In genomic region chr4:100190643-100191600, GRCh38 we compare ENCODE assay signal across 8 cellular contexts. TPM values are rescaled to one million over a fixed set of nuclear protein-coding genes. Genes with fewer than 3 reads are reported as not detected.
DNase-seq lines count a peak whose midpoint lies in the region; ATAC-seq and TF ChIP-seq lines count a peak whose summit lies in the region.

No MANE protein-coding gene starts in this region.

- POLR2A ChIA-PET in BJ (lab: Charles Lee) = no interaction called here

- H3K4me1 ChIP-seq in HUES48 (ENCODE audit: control insufficient read depth, insufficient read depth, low read length) (peaks cover 28% of the 10 kb centered on the region), right lobe of liver (peaks cover 0 to 8% (median 3%) of the 10 kb centered on the region in 4 donors), thymus (ENCODE audit: control insufficient read depth, insufficient read depth, low read length) (peaks cover 5% of the 10 kb centered on the region)

- peak overlapping the region; percentile 81 for H3K4me3 Mint-ChIP-seq in central memory CD8-positive, alpha-beta T cell

- H3K36me3 ChIP-seq in BJ (ENCODE audit: control insufficient read depth, insufficient read depth, low read length) (no peaks in the 10 kb centered on the region), HUES48 (ENCODE audit: control insufficient read depth, insufficient read depth, low read length) (no peaks in the 10 kb centered on the region), right lobe of liver (no peaks in the 10 kb centered on the region), thymus (ENCODE audit: control insufficient read depth, insufficient read depth) (no peaks in the 10 kb centered on the region)

- H3K27ac ChIP-seq in HUES48 (ENCODE audit: low read depth, low read length) (no peak overlapping the region), right lobe of liver (no peak overlapping the region), thymus (ENCODE audit: low read depth) (no peak overlapping the region)

- no peak for TF ChIP-seq POLR2A in right lobe of liver (IDR thresholded peaks at IDR 0.05)

- peaks cover 42% of the 10 kb centered on the region for H3K27me3 Mint-ChIP-seq in central memory CD8-positive, alpha-beta T cell

- H3K36me3 Mint-ChIP-seq in central memory CD8-positive, alpha-beta T cell (ENCODE audit: insufficient read depth) = no peaks in the 10 kb centered on the region

- intact Hi-C loops in right lobe of liver (cut with DNase I) = no loop called here

- no peak for TF ChIP-seq CTCF in BJ (IDR thresholded peaks at IDR 0.05; ENCODE audit: insufficient read depth, low read depth, low read length)
- TF ChIP-seq CTCF in right lobe of liver (IDR thresholded peaks at IDR 0.05) = no peak

- WGBS in right lobe of liver (ENCODE audit: insufficient coverage, low coverage, low lambda C conversion rate, missing lambda C conversion rate) = 9% methylated on average over 27 of the region's 37 CpGs
- 20% methylated on average over 37 of the region's 37 CpGs for WGBS in thymus

- no peaks in the 10 kb centered on the region for H3K9me3 Mint-ChIP-seq in central memory CD8-positive, alpha-beta T cell

- CTCF ChIA-PET in BJ (lab: Yijun Ruan, JAX) = interaction anchor here (0.5 kb wide), 1 partner anchor 464 kb away, joined by 3 read pairs; no protein-coding TSS in a partner anchor

- DNase-seq in BJ (ENCODE audit: low read depth) (no peak), right lobe of liver (no peak), cortex of kidney (lab: John Stamatoyannopoulos, UW) (no peak), mesenteric fat pad (ENCODE audit: low spot score) (no peak)
- no peak for DNase-seq in central memory CD8-positive, alpha-beta T cell (ENCODE audit: low spot score in 2 of 2)

- no peaks in the 10 kb centered on the region for H3K9me3 ChIP-seq in HUES48 (ENCODE audit: control insufficient read depth, insufficient read depth, low read length)
- H3K9me3 ChIP-seq in right lobe of liver = no peaks in the 10 kb centered on the region
- no peaks in the 10 kb centered on the region for H3K9me3 ChIP-seq in thymus (ENCODE audit: control insufficient read depth)

- no peaks in the 10 kb centered on the region for H3K27me3 ChIP-seq in BJ (ENCODE audit: control insufficient read depth, insufficient read depth, low read length)
- H3K27me3 ChIP-seq in HUES48 (ENCODE audit: control insufficient read depth, insufficient read depth, low read length) = peaks cover 38% of the 10 kb centered on the region
- H3K27me3 ChIP-seq in right lobe of liver = no peaks in the 10 kb centered on the region
- no peaks in the 10 kb centered on the region for H3K27me3 ChIP-seq in thymus (ENCODE audit: control insufficient read depth, insufficient read depth)

- peaks cover 15% of the 10 kb centered on the region for H3K4me1 Mint-ChIP-seq in central memory CD8-positive, alpha-beta T cell

- peak; percentile 25 for ATAC-seq in central memory CD8-positive, alpha-beta T cell (replicated peaks; ENCODE audit: extremely low read depth, poor library complexity, severe bottlenecking)
- ATAC-seq in right lobe of liver = peak; percentile 17 to 48 (median 39)
- ATAC-seq in GM18519 (IDR thresholded peaks at IDR 0.05; ENCODE audit: low FRiP score, unreplicated experiment) = no peak

- no peak overlapping the region for H3K27ac Mint-ChIP-seq in central memory CD8-positive, alpha-beta T cell (ENCODE audit: low read depth)

- H3K9ac ChIP-seq in HUES48 (ENCODE audit: low read depth, low read length) = 0 out of 2 replicates have a peak overlapping the region, but pooled peaks have one; percentile 26

- H3K4me3 ChIP-seq in BJ (ENCODE audit: low read depth, low read length) (peak overlapping the region; percentile 69), HUES48 (ENCODE audit: low read depth, low read length) (peak overlapping the region; percentile 84), right lobe of liver (peak overlapping the region; percentile 53 to 63 (median 59)), thymus (ENCODE audit: low read length) (peak overlapping the region; percentile 52)

RNA-seq across cellular contexts. Expression of gene DDIT4L, which starts 0.7 kb away (rescaled TPM):
- polyA plus RNA-seq in BJ (2011; rRNA removed) (1.2 and 1.6 TPM in 2 replicates), thymus (1.5 TPM)
- polyA minus RNA-seq in BJ (2011; rRNA and poly(A)+ RNA removed) = 0.41 and 0.66 TPM in 2 replicates
- total RNA-seq in right lobe of liver (under 1 TPM; 0.07 to 0.46 (median 0.22) TPM), mesenteric fat pad (3.7 TPM)
